In the genomic region with DNA sequence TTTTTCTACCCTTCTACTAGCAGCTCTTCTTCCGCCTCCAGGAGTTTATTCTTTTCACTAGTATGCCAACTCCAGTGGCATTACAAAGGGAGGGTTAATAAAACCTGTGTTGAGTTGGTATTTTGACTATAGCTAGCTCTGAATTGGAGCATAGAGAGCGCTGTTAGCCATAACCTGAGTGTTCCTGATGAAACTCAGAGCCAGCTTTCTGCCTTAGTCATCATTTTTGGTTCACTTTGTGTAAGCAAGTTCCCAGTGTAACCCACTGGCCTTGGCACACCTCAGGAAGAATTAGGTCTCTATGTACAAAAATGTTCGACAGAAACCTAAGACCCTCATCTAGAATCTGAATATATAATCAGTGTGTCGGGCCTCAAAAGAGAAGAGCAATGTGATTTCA, we compare ENCODE assay signal across 1 cellular context.
TF ChIP-seq lines count a peak whose summit lies in the region.

No MANE protein-coding gene starts in this region.

TF ChIP-seq in K562, 482 proteins besides CTCF, POLR2A, EP300 and RAD21 (continued from another document):
- TF ChIP-seq TAF7 (tag; IDR thresholded peaks at IDR 0.05) (no peak), MITF (IDR thresholded peaks at IDR 0.05) (no peak), RBM39 (optimal IDR thresholded peaks at IDR 0.05; ENCODE audit: low read depth, low read length) (no peak), HMGN3 (IDR thresholded peaks at IDR 0.05; ENCODE audit: borderline replicate concordance, extremely low read depth, insufficient read length, low read depth, low read length) (no peak), DMBX1 (CRISPR knock-in tag; IDR thresholded peaks at IDR 0.05; ENCODE audit: borderline replicate concordance) (no peak), SMAD1 (IDR thresholded peaks at IDR 0.05; ENCODE audit: low read depth, low read length, partially characterized antibody) (no peak), TEAD1 (CRISPR knock-in tag; IDR thresholded peaks at IDR 0.05) (no peak), ELK3 (CRISPR knock-in tag; IDR thresholded peaks at IDR 0.05) (no peak), CXXC5 (CRISPR knock-in tag; IDR thresholded peaks at IDR 0.05) (no peak), JUN (IDR thresholded peaks at IDR 0.05; ENCODE audit: borderline replicate concordance, low read depth, low read length) (no peak), JUN (CRISPR knock-in tag; IDR thresholded peaks at IDR 0.05; ENCODE audit: borderline replicate concordance) (no peak), ATF2 (CRISPR knock-in tag; IDR thresholded peaks at IDR 0.05) (no peak), HDAC6 (IDR thresholded peaks at IDR 0.05; ENCODE audit: low read depth, low read length) (no peak), PYGO2 (tag; IDR thresholded peaks at IDR 0.05) (no peak), TRIM24 (IDR thresholded peaks at IDR 0.05) (no peak), CHD1 (IDR thresholded peaks at IDR 0.05; ENCODE audit: low read length) (no peak), ZBTB12 (CRISPR knock-in tag; IDR thresholded peaks at IDR 0.05) (no peak), DPF2 (IDR thresholded peaks at IDR 0.05) (no peak), USF2 (CRISPR knock-in tag; IDR thresholded peaks at IDR 0.05) (no peak), FIP1L1 (IDR thresholded peaks at IDR 0.05; ENCODE audit: low read depth, low read length, poor library complexity, severe bottlenecking) (no peak), RCOR1 (IDR thresholded peaks at IDR 0.05; ENCODE audit: borderline replicate concordance in 1 of 2, low read depth in 2 of 2, low read length in 2 of 2) (no peak), ZFPM2 (CRISPR knock-in tag; IDR thresholded peaks at IDR 0.05) (no peak), MAFK (IDR thresholded peaks at IDR 0.05; ENCODE audit: low read length) (peak; percentile 89), DNMT1 (IDR thresholded peaks at IDR 0.05) (no peak), C11orf30 (IDR thresholded peaks at IDR 0.05; ENCODE audit: low read depth) (peak; percentile 87), ZNF316 (IDR thresholded peaks at IDR 0.05) (peak; percentile 89), L3MBTL2 (IDR thresholded peaks at IDR 0.05) (no peak), MYC (IDR thresholded peaks at IDR 0.05; ENCODE audit: low read depth, low read length) (no peak), MYC (CRISPR knock-in tag; IDR thresholded peaks at IDR 0.05; ENCODE audit: borderline replicate concordance, low read depth) (no peak), CREB1 (IDR thresholded peaks at IDR 0.05) (no peak), CREB1 (CRISPR knock-in tag; IDR thresholded peaks at IDR 0.05) (no peak)
- TF ChIP-seq, protein P1, sequence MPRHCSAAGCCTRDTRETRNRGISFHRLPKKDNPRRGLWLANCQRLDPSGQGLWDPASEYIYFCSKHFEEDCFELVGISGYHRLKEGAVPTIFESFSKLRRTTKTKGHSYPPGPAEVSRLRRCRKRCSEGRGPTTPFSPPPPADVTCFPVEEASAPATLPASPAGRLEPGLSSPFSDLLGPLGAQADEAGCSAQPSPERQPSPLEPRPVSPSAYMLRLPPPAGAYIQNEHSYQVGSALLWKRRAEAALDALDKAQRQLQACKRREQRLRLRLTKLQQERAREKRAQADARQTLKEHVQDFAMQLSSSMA (CRISPR knock-in tag; IDR thresholded peaks at IDR 0.05), result no peak
